Comparison of ENCODE assay signal across 8 cellular contexts in the genomic region with DNA sequence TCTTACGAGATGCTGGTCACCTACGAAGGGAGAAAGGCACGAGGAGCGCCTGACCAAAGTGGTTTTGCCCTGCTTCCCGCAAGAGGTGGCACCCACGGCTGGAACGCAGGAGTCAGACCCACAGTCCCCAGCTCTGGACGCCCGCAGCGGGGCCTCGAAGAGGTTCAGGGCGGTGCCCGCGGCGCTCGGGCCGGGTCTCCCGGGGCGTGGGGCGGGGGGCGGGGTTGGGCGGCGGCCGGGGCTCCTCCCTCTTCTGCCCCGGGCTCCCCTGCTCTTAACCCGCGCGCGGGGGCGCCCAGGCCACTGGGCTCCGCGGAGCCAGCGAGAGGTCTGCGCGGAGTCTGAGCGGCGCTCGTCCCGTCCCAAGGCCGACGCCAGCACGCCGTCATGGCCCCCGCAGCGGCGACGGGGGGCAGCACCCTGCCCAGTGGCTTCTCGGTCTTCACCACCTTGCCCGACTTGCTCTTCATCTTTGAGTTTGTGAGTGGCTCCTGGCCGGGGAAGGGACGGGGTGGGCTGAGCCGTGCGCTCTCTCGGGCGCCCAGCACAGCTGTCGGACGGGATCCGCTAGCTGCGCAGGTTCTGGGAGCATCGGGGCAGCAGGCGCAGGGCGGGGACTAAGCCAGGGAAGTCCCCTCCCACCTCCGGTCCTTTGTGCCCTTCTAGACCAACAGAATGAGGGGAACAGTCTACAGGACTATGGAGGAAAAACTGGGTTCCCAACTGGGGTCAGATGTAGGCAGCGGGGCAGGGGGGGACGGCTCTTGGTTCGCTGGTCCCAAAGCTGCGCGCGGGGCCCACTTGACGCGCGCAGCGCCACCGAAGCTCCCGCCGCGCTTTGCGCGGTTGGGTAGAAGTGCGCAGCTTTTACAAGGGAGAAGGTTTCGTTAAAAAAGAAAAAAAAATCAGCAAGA. TPM values are rescaled to one million over a fixed set of nuclear protein-coding genes. Genes with fewer than 3 reads are reported as not detected.
DNase-seq lines count a peak whose midpoint lies in the region; ATAC-seq and TF ChIP-seq lines count a peak whose summit lies in the region.

A gene (plus strand): TSS at position 303 of the 914 bp plus-strand sequence. CDS start 85 bp downstream, at position 388.

- no peaks in the 10 kb centered on the region for H3K9me3 ChIP-seq in cardiac muscle cell (ENCODE audit: low read depth)

- H3K4me1 ChIP-seq in cardiac muscle cell (ENCODE audit: low read depth) = peaks cover 10% of the 10 kb centered on the region

- H3K9me3 Mint-ChIP-seq in IgD-negative memory B cell = no peaks in the 10 kb centered on the region

- peaks cover 0 to 15% (median 7%) of the 10 kb centered on the region in 3 donors for H3K4me1 Mint-ChIP-seq in IgD-negative memory B cell

- peak within 1 kb of the TSS; percentile 38 for H3K4me3 ChIP-seq in cardiac muscle cell

- peak within 1 kb of the TSS; percentile 27 to 89 (median 82) for H3K4me3 Mint-ChIP-seq in IgD-negative memory B cell

- TF ChIP-seq CTCF in cardiac muscle cell (IDR thresholded peaks at IDR 0.05; ENCODE audit: low read depth, low read length) = no peak

- H3K27me3 ChIP-seq in cardiac muscle cell = peaks cover 83% of the 10 kb centered on the region

- H3K36me3 Mint-ChIP-seq in IgD-negative memory B cell = no peaks in the 10 kb centered on the region

- peak; percentile 44 for DNase-seq in DMS53 treated with DMSO at 0.1 percent for 48 hours (lab: John Stamatoyannopoulos, UW; ENCODE audit: unreplicated experiment)
- DNase-seq in activated T-cell treated with anti-CD3 and anti-CD28 coated beads for 48 hours (ENCODE audit: low read depth) = peak; percentile 59
- peak; percentile 19 to 38 for DNase-seq in cardiac muscle cell (ENCODE audit: low read depth in 1 of 2, low spot score in 1 of 2)
- DNase-seq in putamen (ENCODE audit: low spot score) = peak; percentile 83
- DNase-seq in UCSD-AML1 (lab: John Stamatoyannopoulos, UW; ENCODE audit: unreplicated experiment) = no peak
- DNase-seq in NK-92 (lab: John Stamatoyannopoulos, UW; ENCODE audit: unreplicated experiment) = no peak

- H3K36me3 ChIP-seq in cardiac muscle cell = no peaks in the 10 kb centered on the region

- peaks cover 48% of the 10 kb centered on the region for H3K27me3 Mint-ChIP-seq in IgD-negative memory B cell

- peak within 1 kb of the TSS in 1 of 3 donors; percentile 88 for H3K27ac Mint-ChIP-seq in IgD-negative memory B cell

- no peak for ATAC-seq in HG02571 (IDR thresholded peaks at IDR 0.05; ENCODE audit: unreplicated experiment)

- H3K27ac ChIP-seq in cardiac muscle cell = no peak within 1 kb of the TSS

RNA-seq across cellular contexts. Expression of the gene that starts here (rescaled TPM):
- polyA plus RNA-seq in IgD-negative memory B cell (10.2 TPM), cardiac muscle cell (not detected in 2 replicates)
- total RNA-seq in cardiac muscle cell = 0.49 TPM in 1 of 2 replicates, not detected in the other

Comparison
In these comparisons a context has a peak if more than half of its experiments do, and no peak if none do; other contexts are left out.
1. RNA of the gene that starts here (polyA plus RNA-seq): 10.2 TPM in IgD-negative memory B cell (single experiment); not detected in cardiac muscle cell; every median in the first group is over 10 times any median in the second.
2. Peak in DNase-seq and H3K4me3 ChIP-seq in cardiac muscle cell; RNA of the gene not detected or under 1 TPM.
3. DNase-seq: peak in DMS53 treated with DMSO at 0.1 percent for 48 hours (single experiment), activated T-cell treated with anti-CD3 and anti-CD28 coated beads for 48 hours (single experiment) and putamen (single experiment); none in UCSD-AML1 (single experiment) and NK-92 (single experiment).